Comparison of ENCODE assay signal across 11 cellular contexts in the genomic region with DNA sequence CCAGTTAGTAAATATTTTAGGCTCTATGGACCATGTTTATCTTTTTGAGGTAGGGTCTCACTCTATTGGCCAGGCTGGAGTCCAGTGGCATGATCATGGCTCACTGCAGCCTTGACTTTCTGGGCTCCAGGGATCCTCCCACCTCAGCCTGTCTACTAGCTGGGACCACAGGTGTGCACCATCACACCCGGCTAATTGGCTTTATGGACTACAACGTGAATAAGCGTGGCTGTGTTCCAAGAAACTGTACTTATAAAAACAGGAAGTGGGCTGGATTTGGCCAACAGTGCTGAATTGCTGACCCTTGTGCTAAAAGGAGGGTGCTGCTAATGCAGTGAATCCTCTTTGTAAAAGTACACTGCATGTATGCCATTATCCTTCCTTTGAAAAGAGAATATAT.
DNase-seq lines count a peak whose midpoint lies in the region; ATAC-seq and TF ChIP-seq lines count a peak whose summit lies in the region.
"Had no signal": no experiment of that assay in that cellular context is flagged by ENCODE, and none has a peak within 500 bp of the region (broad histone marks: within the 10 kb centered on the region; RNA-seq: fewer than 3 reads in every experiment).

No MANE protein-coding gene starts in this region.

- intact Hi-C loops in mammary epithelial cell (cut with micrococcal nuclease) (no loop called here), transverse colon (cut with DNase I; ENCODE audit: low total_unique reads) (no loop called here)

- DNase-seq in SKM-1 treated with dmso at 0.1 percent for 144 hours (lab: John Stamatoyannopoulos, UW; ENCODE audit: unreplicated experiment) (peak; percentile 13), SKM-1 (lab: John Stamatoyannopoulos, UW; ENCODE audit: unreplicated experiment) (no peak), NCI-H524 treated with DMSO at 0.1 percent for 48 hours (lab: John Stamatoyannopoulos, UW) (peak; percentile 54), mammary epithelial cell (peak; percentile 66), transverse colon (peak; percentile 26), glutamatergic neuron (no peak)
- DNase-seq: thyroid gland had no signal

- TF ChIP-seq POLR2A in transverse colon (IDR thresholded peaks at IDR 0.05) = no peak

- no peaks in the 10 kb centered on the region for H4K20me1 ChIP-seq in mammary epithelial cell (ENCODE audit: insufficient read depth, low read length)

- no peak overlapping the region for H3K9ac ChIP-seq in mammary epithelial cell (ENCODE audit: insufficient read depth, low read length)

- no peaks in the 10 kb centered on the region for H3K9me3 Mint-ChIP-seq in glutamatergic neuron (ENCODE audit: unreplicated experiment)
- H3K9me3 Mint-ChIP-seq: GM23338 had no signal

- H3K36me3 ChIP-seq in mammary epithelial cell (ENCODE audit: insufficient read depth, low read length) (no peaks in the 10 kb centered on the region), transverse colon (no peaks in the 10 kb centered on the region)
- H3K36me3 ChIP-seq: thyroid gland had no signal

- H3K4me3 ChIP-seq in mammary epithelial cell (replicated peaks in 1 of 3; ENCODE audit: insufficient read depth in 1 of 3, low read depth in 2 of 3, low read length in 3 of 3) (no peak overlapping the region), transverse colon (no peak overlapping the region)
- H3K4me3 ChIP-seq: GM23338, lung, thyroid gland had no signal

- peaks cover 15% of the 10 kb centered on the region for H3K27me3 Mint-ChIP-seq in glutamatergic neuron (ENCODE audit: unreplicated experiment)

- peak overlapping the region; percentile 30 for H3K4me2 ChIP-seq in mammary epithelial cell (ENCODE audit: insufficient read depth, low read depth, low read length)
- H3K4me2 ChIP-seq: GM23338 had no signal

- H3K4me1 Mint-ChIP-seq in glutamatergic neuron (ENCODE audit: low read depth, unreplicated experiment) = peaks cover 2% of the 10 kb centered on the region
- H3K4me1 Mint-ChIP-seq: GM23338 had no signal

- dilution Hi-C loops in mammary epithelial cell (cut with HindIII; ENCODE audit: low sequenced_read_pairs) = no loop called here

- H2AFZ ChIP-seq in mammary epithelial cell (ENCODE audit: low read depth, low read length) = no peak overlapping the region
- H2AFZ ChIP-seq: GM23338 had no signal

- H3K9me3 ChIP-seq in mammary epithelial cell (replicated peaks; ENCODE audit: insufficient read depth, low read length) (no peaks in the 10 kb centered on the region), transverse colon (no peaks in the 10 kb centered on the region)
- H3K9me3 ChIP-seq: thyroid gland had no signal

- peaks cover 5% of the 10 kb centered on the region for H3K4me1 ChIP-seq in mammary epithelial cell (ENCODE audit: insufficient read depth, low read length)
- H3K4me1 ChIP-seq in transverse colon = peaks cover 0 to 6% (median 3%) of the 10 kb centered on the region in 4 donors

- TF ChIP-seq EP300 in transverse colon (IDR thresholded peaks at IDR 0.05; ENCODE audit: low read depth) = no peak

- CTCF ChIA-PET in mammary epithelial cell (lab: Charles Lee; ENCODE audit: low non-redundant PET) = no interaction called here

- BruUV-seq in mammary epithelial cell (replicated peaks; lab: Mats Ljungman, UMichigan) = no TSS peak

- H3K27ac ChIP-seq in mammary epithelial cell (ENCODE audit: insufficient read depth, low read depth, low read length) = no peak overlapping the region
- H3K27ac ChIP-seq in transverse colon = no peak overlapping the region
- H3K27ac ChIP-seq: thyroid gland had no signal

- H3K27me3 ChIP-seq in mammary epithelial cell (ENCODE audit: insufficient read depth, low read length) (peaks cover 2% of the 10 kb centered on the region), transverse colon (peaks cover 5% of the 10 kb centered on the region)
- H3K27me3 ChIP-seq: thyroid gland had no signal

- no peak for TF ChIP-seq CTCF in mammary epithelial cell (conservative IDR thresholded peaks at IDR 0.05 in 1 of 2, IDR thresholded peaks at IDR 0.05 in 1 of 2; ENCODE audit: extremely low read depth in 1 of 2, insufficient read depth in 1 of 2, low read depth in 1 of 2, low read length in 2 of 2)
- TF ChIP-seq CTCF in transverse colon (IDR thresholded peaks at IDR 0.05) = no peak
- TF ChIP-seq CTCF in glutamatergic neuron (IDR thresholded peaks at IDR 0.05; ENCODE audit: partially characterized antibody, unreplicated experiment) = no peak

- H3K36me3 Mint-ChIP-seq in glutamatergic neuron (ENCODE audit: unreplicated experiment) = no peaks in the 10 kb centered on the region

- no peak for ATAC-seq in HG03457 (IDR thresholded peaks at IDR 0.05; ENCODE audit: unreplicated experiment)
- no peak for ATAC-seq in activated CD4-positive, CD25-positive, alpha-beta regulatory T cell treated with anti-CD3 and anti-CD28 coated beads, Interleukin-2, amount 50 U/mL, for 24 hours
- ATAC-seq: GM23338 had no signal

- H3K27ac Mint-ChIP-seq in glutamatergic neuron (ENCODE audit: unreplicated experiment) = no peak overlapping the region
- H3K27ac Mint-ChIP-seq: GM23338 had no signal

- WGBS in mammary epithelial cell (ENCODE audit: low coverage, missing lambda C conversion rate) = 4% methylated on average over 3 of the region's 3 CpGs
- 17 to 40% methylated on average over 1 to 3 of the region's 3 CpGs for WGBS in transverse colon (ENCODE audit: low coverage in 1 of 2), 2 donors

- H3K79me2 ChIP-seq in mammary epithelial cell (ENCODE audit: insufficient read depth, low read length) = no peaks in the 10 kb centered on the region

- in situ Hi-C loops in mammary epithelial cell (cut with MboI; ENCODE audit: low sequenced_read_pairs in 2 of 2) = no loop called here
- in situ Hi-C loops in transverse colon (cut with MboI; ENCODE audit: low pct_ligation_motif_present in 1 of 4, low pct_unique_long_range_greater_than_20kb in 1 of 4, low sequenced_read_pairs in 3 of 4) = no loop called here

- H3K4me3 Mint-ChIP-seq in glutamatergic neuron (ENCODE audit: unreplicated experiment) = no peak overlapping the region
- H3K4me3 Mint-ChIP-seq: GM23338 had no signal

Comparison
In these comparisons a context has a peak if more than half of its experiments do, and no peak if none do; other contexts are left out.
1. DNase-seq: peak in SKM-1 treated with dmso at 0.1 percent for 144 hours (single experiment), NCI-H524 treated with DMSO at 0.1 percent for 48 hours (single experiment), mammary epithelial cell (single experiment) and transverse colon (single experiment); none in SKM-1 (single experiment) and glutamatergic neuron (single experiment).